2 cellular contexts compared by ENCODE assay signal in the genomic region with DNA sequence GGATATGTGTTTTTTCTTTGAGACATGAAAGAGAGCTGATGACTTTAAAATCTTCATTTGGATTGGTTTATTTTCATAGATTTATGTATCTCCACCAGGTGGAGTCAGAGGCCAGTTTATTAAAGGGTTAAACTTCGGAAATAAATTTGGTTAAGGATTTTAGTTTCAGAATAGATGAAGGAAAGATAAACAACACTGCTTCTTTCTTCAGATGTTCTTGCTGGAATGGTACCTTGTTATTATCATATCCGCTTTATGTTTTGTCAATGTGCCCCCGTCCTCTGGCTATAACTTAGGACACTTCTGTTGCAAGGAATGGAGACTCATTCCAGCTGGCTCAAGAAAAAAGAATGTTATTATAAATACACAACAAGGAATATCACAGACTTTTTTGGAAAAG.
TF ChIP-seq lines count a peak whose summit lies in the region.

No MANE protein-coding gene starts in this region.

TF ChIP-seq in GM12878, 131 proteins besides CTCF, POLR2A, EP300 and RAD21 (continued from another document):
- TF ChIP-seq KDM1A (IDR thresholded peaks at IDR 0.05; ENCODE audit: borderline replicate concordance) = no peak
- TF ChIP-seq IKZF2 (IDR thresholded peaks at IDR 0.05) = no peak
- TF ChIP-seq JUNB (IDR thresholded peaks at IDR 0.05) = no peak

TF ChIP-seq in HepG2, 621 proteins besides CTCF, POLR2A, EP300 and RAD21 (continued from another document):
- TF ChIP-seq, protein P1, sequence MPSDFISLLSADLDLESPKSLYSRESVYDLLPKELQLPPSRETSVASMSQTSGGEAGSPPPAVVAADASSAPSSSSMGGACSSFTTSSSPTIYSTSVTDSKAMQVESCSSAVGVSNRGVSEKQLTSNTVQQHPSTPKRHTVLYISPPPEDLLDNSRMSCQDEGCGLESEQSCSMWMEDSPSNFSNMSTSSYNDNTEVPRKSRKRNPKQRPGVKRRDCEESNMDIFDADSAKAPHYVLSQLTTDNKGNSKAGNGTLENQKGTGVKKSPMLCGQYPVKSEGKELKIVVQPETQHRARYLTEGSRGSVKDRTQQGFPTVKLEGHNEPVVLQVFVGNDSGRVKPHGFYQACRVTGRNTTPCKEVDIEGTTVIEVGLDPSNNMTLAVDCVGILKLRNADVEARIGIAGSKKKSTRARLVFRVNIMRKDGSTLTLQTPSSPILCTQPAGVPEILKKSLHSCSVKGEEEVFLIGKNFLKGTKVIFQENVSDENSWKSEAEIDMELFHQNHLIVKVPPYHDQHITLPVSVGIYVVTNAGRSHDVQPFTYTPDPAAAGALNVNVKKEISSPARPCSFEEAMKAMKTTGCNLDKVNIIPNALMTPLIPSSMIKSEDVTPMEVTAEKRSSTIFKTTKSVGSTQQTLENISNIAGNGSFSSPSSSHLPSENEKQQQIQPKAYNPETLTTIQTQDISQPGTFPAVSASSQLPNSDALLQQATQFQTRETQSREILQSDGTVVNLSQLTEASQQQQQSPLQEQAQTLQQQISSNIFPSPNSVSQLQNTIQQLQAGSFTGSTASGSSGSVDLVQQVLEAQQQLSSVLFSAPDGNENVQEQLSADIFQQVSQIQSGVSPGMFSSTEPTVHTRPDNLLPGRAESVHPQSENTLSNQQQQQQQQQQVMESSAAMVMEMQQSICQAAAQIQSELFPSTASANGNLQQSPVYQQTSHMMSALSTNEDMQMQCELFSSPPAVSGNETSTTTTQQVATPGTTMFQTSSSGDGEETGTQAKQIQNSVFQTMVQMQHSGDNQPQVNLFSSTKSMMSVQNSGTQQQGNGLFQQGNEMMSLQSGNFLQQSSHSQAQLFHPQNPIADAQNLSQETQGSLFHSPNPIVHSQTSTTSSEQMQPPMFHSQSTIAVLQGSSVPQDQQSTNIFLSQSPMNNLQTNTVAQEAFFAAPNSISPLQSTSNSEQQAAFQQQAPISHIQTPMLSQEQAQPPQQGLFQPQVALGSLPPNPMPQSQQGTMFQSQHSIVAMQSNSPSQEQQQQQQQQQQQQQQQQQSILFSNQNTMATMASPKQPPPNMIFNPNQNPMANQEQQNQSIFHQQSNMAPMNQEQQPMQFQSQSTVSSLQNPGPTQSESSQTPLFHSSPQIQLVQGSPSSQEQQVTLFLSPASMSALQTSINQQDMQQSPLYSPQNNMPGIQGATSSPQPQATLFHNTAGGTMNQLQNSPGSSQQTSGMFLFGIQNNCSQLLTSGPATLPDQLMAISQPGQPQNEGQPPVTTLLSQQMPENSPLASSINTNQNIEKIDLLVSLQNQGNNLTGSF (CRISPR knock-in tag; IDR thresholded peaks at IDR 0.05) = no peak
